Comparison of ENCODE assay signal across 19 cellular contexts in the genomic region with DNA sequence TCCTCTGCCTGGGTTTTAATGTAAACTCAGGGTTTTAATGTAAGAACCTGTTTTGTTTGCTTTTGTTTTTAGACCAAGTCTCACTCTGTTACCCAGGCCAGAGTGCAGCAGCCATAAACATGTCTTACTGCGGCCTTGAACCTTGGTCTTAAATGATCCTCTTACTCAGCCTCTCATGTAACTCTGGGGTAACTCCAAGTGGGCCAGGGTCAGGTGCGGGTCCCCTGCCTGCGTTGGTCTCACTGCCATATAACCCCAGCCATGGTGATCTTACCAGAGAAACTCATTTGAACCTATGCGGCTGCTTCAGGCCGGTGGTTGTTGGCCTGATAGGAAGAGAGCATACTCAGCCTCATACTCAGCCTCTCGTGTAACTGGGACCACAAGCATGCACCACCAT.
"Had no signal": no experiment of that assay in that cellular context is flagged by ENCODE, and none has a peak within 500 bp of the region (broad histone marks: within the 10 kb centered on the region; RNA-seq: fewer than 3 reads in every experiment).

No MANE protein-coding gene starts in this region.

- H3K4me1 Mint-ChIP-seq: naive thymus-derived CD8-positive, alpha-beta T cell had no signal

- H3K27ac ChIP-seq: left lung, pancreas, stomach, thyroid gland had no signal

- ATAC-seq: left lung; naive thymus-derived CD8-positive, alpha-beta T cell; sciatic nerve; stimulated activated effector memory CD8-positive, alpha-beta T cell treated with anti-CD3 and anti-CD28 coated beads, Interleukin-12 subunit alpha, Interleukin-12 subunit beta, amount 100 ng/mL, for 72 hours had no signal

- H3K27me3 Mint-ChIP-seq: dendritic cell treated with granulocyte-macrophage colony-stimulating factor and Interleukin-4, amounts not matched to agents 40 ng/mL and 50 ng/mL, for 4 days; type B pancreatic cell had no signal

- H3K9me3 ChIP-seq: left lung, pancreas, stomach, thyroid gland had no signal

- H3K4me1 ChIP-seq: left lung, thyroid gland had no signal

- H3K9me3 Mint-ChIP-seq: dendritic cell treated with granulocyte-macrophage colony-stimulating factor and Interleukin-4, amounts not matched to agents 40 ng/mL and 50 ng/mL, for 4 days; naive thymus-derived CD8-positive, alpha-beta T cell; stimulated activated effector memory CD8-positive, alpha-beta T cell treated with anti-CD3 and anti-CD28 coated beads, Interleukin-12 subunit alpha, Interleukin-12 subunit beta, amount 100 ng/mL, for 72 hours; type B pancreatic cell had no signal

- H3K27me3 ChIP-seq: left lung, pancreas, stomach, thyroid gland had no signal

- DNase-seq: caudate nucleus; cerebellar nuclear complex; left lung; mesendoderm; midbrain; naive thymus-derived CD8-positive, alpha-beta T cell; pancreas; stimulated activated CD4-positive, alpha-beta T cell treated with anti-CD3 and anti-CD28 coated beads, Interleukin-2, amount 100 ng/mL, for 24 hours; stimulated activated CD4-positive, alpha-beta T cell treated with anti-CD3 and anti-CD28 coated beads, Interleukin-4, amount 100 ng/mL, for 24 hours; stimulated activated naive CD4-positive, alpha-beta T cell treated with Interleukin-2 at 50 U/mL for 16 hours; stomach; thyroid gland had no signal

- H3K36me3 ChIP-seq: left lung, pancreas, stomach, thyroid gland had no signal

- H3K4me3 ChIP-seq: left lung, pancreas, stomach, thyroid gland had no signal

- H3K36me3 Mint-ChIP-seq: naive thymus-derived CD8-positive, alpha-beta T cell; stimulated activated effector memory CD8-positive, alpha-beta T cell treated with anti-CD3 and anti-CD28 coated beads, Interleukin-12 subunit alpha, Interleukin-12 subunit beta, amount 100 ng/mL, for 72 hours had no signal

- FAIRE-seq: colon, frontal cortex, keratinocyte, pancreas had no signal

- H3K4me3 Mint-ChIP-seq: dendritic cell treated with granulocyte-macrophage colony-stimulating factor and Interleukin-4, amounts not matched to agents 40 ng/mL and 50 ng/mL, for 4 days; naive thymus-derived CD8-positive, alpha-beta T cell; stimulated activated effector memory CD8-positive, alpha-beta T cell treated with anti-CD3 and anti-CD28 coated beads, Interleukin-12 subunit alpha, Interleukin-12 subunit beta, amount 100 ng/mL, for 72 hours; type B pancreatic cell had no signal

- H3K27ac Mint-ChIP-seq: dendritic cell treated with granulocyte-macrophage colony-stimulating factor and Interleukin-4, amounts not matched to agents 40 ng/mL and 50 ng/mL, for 4 days; naive thymus-derived CD8-positive, alpha-beta T cell; stimulated activated effector memory CD8-positive, alpha-beta T cell treated with anti-CD3 and anti-CD28 coated beads, Interleukin-12 subunit alpha, Interleukin-12 subunit beta, amount 100 ng/mL, for 72 hours had no signal
